In genomic region chr3:50323092-50323600, GRCh38 we compare ENCODE assay signal across 11 cellular contexts. TPM values are rescaled to one million over a fixed set of nuclear protein-coding genes. Genes with fewer than 3 reads are reported as not detected.
A peak's percentile ranks its signal among the peaks of the same experiment; 100 is the strongest.
DNase-seq lines count a peak whose midpoint lies in the region; ATAC-seq and TF ChIP-seq lines count a peak whose summit lies in the region.
"Had no signal": no experiment of that assay in that cellular context is flagged by ENCODE, and none has a peak within 500 bp of the region (broad histone marks: within the 10 kb centered on the region; RNA-seq: fewer than 3 reads in every experiment).

No MANE protein-coding gene starts in this region.

- no peak overlapping the region for H3K4me3 ChIP-seq in colonic mucosa
- no peak overlapping the region for H3K4me3 ChIP-seq in mesenchymal stem cell (ENCODE audit: insufficient read depth in 1 of 2, low read depth in 1 of 2, low read length in 2 of 2)
- no peak overlapping the region for H3K4me3 ChIP-seq in thyroid gland (replicated peaks in 1 of 3)

- H3K27ac Mint-ChIP-seq in activated CD8-positive, alpha-beta T cell treated with anti-CD3 and anti-CD28 coated beads, Interleukin-2, amount 10 ng/mL, durations not matched to agents 7 days and 5 days: peak overlapping the region; percentile 43
- no peak overlapping the region for H3K27ac Mint-ChIP-seq in activated CD8-positive, alpha-beta T cell treated with anti-CD3 and anti-CD28 coated beads for 36 hours

- CTCF ChIA-PET in activated CD8-positive, alpha-beta T cell treated with anti-CD3 and anti-CD28 coated beads, Interleukin-2, amount 10 ng/mL, durations not matched to agents 7 days and 5 days (lab: Charles Lee): interaction anchor here (1.1 to 7.4 kb wide), 5 partner anchors 8 to 89 kb away, joined by 4 to 113 read pairs (median 17); partner anchors contain the start of genes HYAL1, HYAL3 and NAA80
- CTCF ChIA-PET in activated CD8-positive, alpha-beta T cell treated with anti-CD3 and anti-CD28 coated beads for 36 hours (lab: Charles Lee): interaction anchor here (1.2 to 3.0 kb wide), 5 partner anchors 9 to 27 kb away, joined by 4 to 40 read pairs (median 8); partner anchors contain the start of genes CYB561D2, HYAL1 and NPRL2

- no peak overlapping the region for H2BK5ac ChIP-seq in mesenchymal stem cell (ENCODE audit: low read depth, low read length, poor library complexity, severe bottlenecking)

- intact Hi-C loops in activated CD8-positive, alpha-beta T cell treated with anti-CD3 and anti-CD28 coated beads for 36 hours (cut with micrococcal nuclease): no loop called here
- intact Hi-C loops in colonic mucosa (cut with DNase I): loop anchor here (10.0 kb wide), 1 partner anchor 48 kb away; the partner anchor contains the start of gene LSMEM2
- intact Hi-C loops in thyroid gland (cut with DNase I): no loop called here

- H3K27ac ChIP-seq in colonic mucosa: peak overlapping the region; percentile 81
- no peak overlapping the region for H3K27ac ChIP-seq in mesenchymal stem cell (ENCODE audit: low read length, poor library complexity, severe bottlenecking)
- H3K27ac ChIP-seq in thyroid gland: peak overlapping the region; percentile 44 to 98 (median 96)

- peak overlapping the region in 1 of 2 experiments; percentile 7 for H2BK12ac ChIP-seq in mesenchymal stem cell (ENCODE audit: low read length in 2 of 2)

- peaks cover 16% of the 10 kb centered on the region for H3K36me3 Mint-ChIP-seq in activated CD8-positive, alpha-beta T cell treated with anti-CD3 and anti-CD28 coated beads, Interleukin-2, amount 10 ng/mL, durations not matched to agents 7 days and 5 days (ENCODE audit: low read depth)
- peaks cover 3% of the 10 kb centered on the region for H3K36me3 Mint-ChIP-seq in activated CD8-positive, alpha-beta T cell treated with anti-CD3 and anti-CD28 coated beads for 36 hours (ENCODE audit: low read depth)

- H3K4me2 ChIP-seq in mesenchymal stem cell (ENCODE audit: low read length, poor library complexity, severe bottlenecking): no peak overlapping the region

- no peak overlapping the region for H3K18ac ChIP-seq in mesenchymal stem cell (ENCODE audit: low read depth in 1 of 2, low read length in 2 of 2)

- no peak overlapping the region for H3K14ac ChIP-seq in mesenchymal stem cell (ENCODE audit: low read length in 2 of 2)

- H3K36me3 ChIP-seq in colonic mucosa (no peaks in the 10 kb centered on the region), mesenchymal stem cell (ENCODE audit: control insufficient read depth in 1 of 2, insufficient read depth in 2 of 2, low read depth in 1 of 2, low read length in 2 of 2) (peaks cover 37 to 45% of the 10 kb centered on the region in 2 experiments), thyroid gland (peaks cover 7 to 9% of the 10 kb centered on the region in 2 donors)

- WGBS in mesenchymal stem cell: 42% methylated on average over 4 of the region's 4 CpGs
- WGBS in thyroid gland, 2 donors: 48% methylated on average over 4 of the region's 4 CpGs; no CpG with 5 or more reads in 1 of the 2 donors

- H3K9me3 ChIP-seq in colonic mucosa (no peaks in the 10 kb centered on the region), mesenchymal stem cell (ENCODE audit: control insufficient read depth, low read length) (no peaks in the 10 kb centered on the region), thyroid gland (no peaks in the 10 kb centered on the region)

- DNase-seq in activated CD8-positive, alpha-beta T cell treated with anti-CD3 and anti-CD28 coated beads, Interleukin-2, amount 10 ng/mL, durations not matched to agents 7 days and 5 days: peak; percentile 20
- DNase-seq in activated CD8-positive, alpha-beta T cell treated with anti-CD3 and anti-CD28 coated beads for 36 hours: no peak
- no peak for DNase-seq in colonic mucosa
- DNase-seq in mesenchymal stem cell: no peak
- DNase-seq in thyroid gland: no peak
- DNase-seq in DMS 273 (lab: John Stamatoyannopoulos, UW; ENCODE audit: unreplicated experiment): no peak
- no peak for DNase-seq in activated CD4-positive, CD25-positive, alpha-beta regulatory T cell treated with anti-CD3 and anti-CD28 coated beads, Interleukin-2, amount 50 U/mL, for 72 hours
- DNase-seq: activated CD8-positive, alpha-beta memory T cell treated with anti-CD3 and anti-CD28 coated beads, Interleukin-2, amount 50 U/mL, for 4 hours; Karpas-422; stimulated activated CD8-positive, alpha-beta memory T cell treated with anti-CD3 and anti-CD28 coated beads, Interleukin-4, amount 100 ng/mL, for 48 hours had no signal

- H3K4ac ChIP-seq in mesenchymal stem cell (ENCODE audit: low read depth in 1 of 2, low read length in 2 of 2): peak overlapping the region in 1 of 2 experiments; percentile 69

- no peak for TF ChIP-seq POLR2A in thyroid gland (IDR thresholded peaks at IDR 0.05)

- H3K27me3 ChIP-seq in colonic mucosa: no peaks in the 10 kb centered on the region
- H3K27me3 ChIP-seq in mesenchymal stem cell (ENCODE audit: control insufficient read depth in 1 of 2, insufficient read depth in 1 of 2, low read length in 2 of 2): no peaks in the 10 kb centered on the region
- H3K27me3 ChIP-seq in thyroid gland: no peaks in the 10 kb centered on the region

- no peak for ATAC-seq in activated CD8-positive, alpha-beta T cell treated with anti-CD3 and anti-CD28 coated beads, Interleukin-2, amount 10 ng/mL, durations not matched to agents 7 days and 5 days
- ATAC-seq in activated CD8-positive, alpha-beta T cell treated with anti-CD3 and anti-CD28 coated beads for 36 hours: no peak
- no peak for ATAC-seq in GM21717 (IDR thresholded peaks at IDR 0.05; ENCODE audit: unreplicated experiment)

- H4K8ac ChIP-seq in mesenchymal stem cell (ENCODE audit: low read length): peak overlapping the region; percentile 77

- POLR2A ChIA-PET in activated CD8-positive, alpha-beta T cell treated with anti-CD3 and anti-CD28 coated beads, Interleukin-2, amount 10 ng/mL, durations not matched to agents 7 days and 5 days (lab: Charles Lee): interaction anchor here (0.8 to 3.8 kb wide), 3 partner anchors 12 to 31 kb away, joined by 4 to 20 read pairs (median 4); partner anchors contain the start of gene IFRD2
- POLR2A ChIA-PET in activated CD8-positive, alpha-beta T cell treated with anti-CD3 and anti-CD28 coated beads for 36 hours (lab: Charles Lee): interaction anchor here (0.7 to 13.4 kb wide), 4 partner anchors 13 to 27 kb away, joined by 3 to 126 read pairs (median 4); partner anchors contain the start of genes CYB561D2, NPRL2 and RASSF1

- no peak overlapping the region for H2BK120ac ChIP-seq in mesenchymal stem cell (ENCODE audit: low read depth, low read length)

- no peak overlapping the region for H4K91ac ChIP-seq in mesenchymal stem cell (ENCODE audit: low read length)

- no peak overlapping the region for H3K4me3 Mint-ChIP-seq in activated CD8-positive, alpha-beta T cell treated with anti-CD3 and anti-CD28 coated beads, Interleukin-2, amount 10 ng/mL, durations not matched to agents 7 days and 5 days
- H3K4me3 Mint-ChIP-seq in activated CD8-positive, alpha-beta T cell treated with anti-CD3 and anti-CD28 coated beads for 36 hours: no peak overlapping the region

- peaks cover 44% of the 10 kb centered on the region for H3K4me1 Mint-ChIP-seq in activated CD8-positive, alpha-beta T cell treated with anti-CD3 and anti-CD28 coated beads, Interleukin-2, amount 10 ng/mL, durations not matched to agents 7 days and 5 days (ENCODE audit: low read depth)
- peaks cover 36% of the 10 kb centered on the region for H3K4me1 Mint-ChIP-seq in activated CD8-positive, alpha-beta T cell treated with anti-CD3 and anti-CD28 coated beads for 36 hours (ENCODE audit: low read depth)

- no peak overlapping the region for H2BK15ac ChIP-seq in mesenchymal stem cell (ENCODE audit: low read depth, poor library complexity, severe bottlenecking)

- no peak overlapping the region for H2AFZ ChIP-seq in mesenchymal stem cell (ENCODE audit: low read depth, low read length)

- H3K9ac ChIP-seq in colonic mucosa (ENCODE audit: low read depth in 2 of 2, low read length in 2 of 2) (peak overlapping the region in 1 of 2 donors; percentile 91), mesenchymal stem cell (ENCODE audit: low read length) (peak overlapping the region; percentile 99)

- no peak overlapping the region for H3K23ac ChIP-seq in mesenchymal stem cell (ENCODE audit: low read length in 2 of 2)

- H3K27me3 Mint-ChIP-seq in activated CD8-positive, alpha-beta T cell treated with anti-CD3 and anti-CD28 coated beads, Interleukin-2, amount 10 ng/mL, durations not matched to agents 7 days and 5 days (ENCODE audit: low read depth): no peaks in the 10 kb centered on the region
- H3K27me3 Mint-ChIP-seq in activated CD8-positive, alpha-beta T cell treated with anti-CD3 and anti-CD28 coated beads for 36 hours: no peaks in the 10 kb centered on the region

- peaks cover 33% of the 10 kb centered on the region for H3K79me1 ChIP-seq in mesenchymal stem cell (replicated peaks; ENCODE audit: low read length, poor library complexity, severe bottlenecking)

- no peaks in the 10 kb centered on the region for H3K9me3 Mint-ChIP-seq in activated CD8-positive, alpha-beta T cell treated with anti-CD3 and anti-CD28 coated beads, Interleukin-2, amount 10 ng/mL, durations not matched to agents 7 days and 5 days (ENCODE audit: insufficient read depth)
- H3K9me3 Mint-ChIP-seq in activated CD8-positive, alpha-beta T cell treated with anti-CD3 and anti-CD28 coated beads for 36 hours: no peaks in the 10 kb centered on the region

- H2AK5ac ChIP-seq in mesenchymal stem cell (ENCODE audit: low read length, severe bottlenecking): no peak overlapping the region

- H3K4me1 ChIP-seq in colonic mucosa: peaks cover 28% of the 10 kb centered on the region
- H3K4me1 ChIP-seq in mesenchymal stem cell (ENCODE audit: control insufficient read depth, insufficient read depth, low read depth, low read length): peaks cover 44% of the 10 kb centered on the region
- H3K4me1 ChIP-seq in thyroid gland: peaks cover 32 to 54% of the 10 kb centered on the region in 2 donors

- TF ChIP-seq CTCF in activated CD8-positive, alpha-beta T cell treated with anti-CD3 and anti-CD28 coated beads for 36 hours (IDR thresholded peaks at IDR 0.05): no peak
- TF ChIP-seq CTCF in colonic mucosa (IDR thresholded peaks at IDR 0.05) (no peak), thyroid gland (IDR thresholded peaks at IDR 0.05) (no peak)

RNA-seq across cellular contexts. Expression of gene HYAL2, which starts 0.6 kb away (rescaled TPM):
- total RNA-seq in activated CD8-positive, alpha-beta T cell treated with anti-CD3 and anti-CD28 coated beads, Interleukin-2, amount 10 ng/mL, durations not matched to agents 7 days and 5 days: 1 to 10 TPM; 6.5 to 6.8 TPM
- 1 to 10 TPM; 3.9 to 4.1 TPM for total RNA-seq in activated CD8-positive, alpha-beta T cell treated with anti-CD3 and anti-CD28 coated beads for 36 hours
- total RNA-seq in colonic mucosa: 10 to 100 TPM; 31.3 to 37.1 TPM
- 40.1 TPM for polyA plus RNA-seq in mesenchymal stem cell (2013, experiment 1 of 2)
- 39.5 TPM for polyA plus RNA-seq in mesenchymal stem cell (2013, experiment 2 of 2)
- total RNA-seq in thyroid gland: 100 to 1,000 TPM; 133 to 206 (median 158) TPM

RNA-seq across cellular contexts. Expression of gene TUSC2, which starts 4.9 kb away (rescaled TPM):
- total RNA-seq in activated CD8-positive, alpha-beta T cell treated with anti-CD3 and anti-CD28 coated beads, Interleukin-2, amount 10 ng/mL, durations not matched to agents 7 days and 5 days: 10 to 100 TPM; 18.5 to 20.8 TPM
- 10 to 100 TPM; 16.7 to 19.5 TPM for total RNA-seq in activated CD8-positive, alpha-beta T cell treated with anti-CD3 and anti-CD28 coated beads for 36 hours
- total RNA-seq in colonic mucosa (10 to 100 TPM; 26.1 to 39.5 TPM), thyroid gland (10 to 100 TPM; 28.7 to 63.7 (median 42.3) TPM)
- 23.7 TPM for polyA plus RNA-seq in mesenchymal stem cell (2013, experiment 1 of 2)
- polyA plus RNA-seq in mesenchymal stem cell (2013, experiment 2 of 2): 23.1 TPM

RNA-seq across cellular contexts. Expression of gene RASSF1, which starts 17.5 kb away (rescaled TPM):
- total RNA-seq in activated CD8-positive, alpha-beta T cell treated with anti-CD3 and anti-CD28 coated beads, Interleukin-2, amount 10 ng/mL, durations not matched to agents 7 days and 5 days: 100 to 1,000 TPM; 172 to 174 TPM
- total RNA-seq in activated CD8-positive, alpha-beta T cell treated with anti-CD3 and anti-CD28 coated beads for 36 hours: 10 to 100 TPM; 75.8 to 76.5 TPM
- total RNA-seq in colonic mucosa (10 to 100 TPM; 20.6 to 28.2 TPM), thyroid gland (10 to 100 TPM; 18.9 to 42.6 (median 24.8) TPM)
- 12.3 TPM for polyA plus RNA-seq in mesenchymal stem cell (2013, experiment 1 of 2)
- 12.4 TPM for polyA plus RNA-seq in mesenchymal stem cell (2013, experiment 2 of 2)

RNA-seq across cellular contexts. Expression of gene HYAL1, which starts 19.8 kb away (rescaled TPM):
- total RNA-seq in activated CD8-positive, alpha-beta T cell treated with anti-CD3 and anti-CD28 coated beads, Interleukin-2, amount 10 ng/mL, durations not matched to agents 7 days and 5 days: under 1 TPM in 1 of 2 experiments, not detected in 1; 0.16 TPM
- total RNA-seq in activated CD8-positive, alpha-beta T cell treated with anti-CD3 and anti-CD28 coated beads for 36 hours: not detected
- total RNA-seq in colonic mucosa: 10 to 100 TPM in 1 of 2 donors, 1 to 10 TPM in 1; 9.0 to 15.2 TPM
- polyA plus RNA-seq in mesenchymal stem cell (2013, experiment 1 of 2): 0.15 TPM
- 0.11 TPM for polyA plus RNA-seq in mesenchymal stem cell (2013, experiment 2 of 2)
- total RNA-seq in thyroid gland: 10 to 100 TPM in 2 of 4 donors, 1 to 10 TPM in 2; 5.8 to 13.8 (median 9.7) TPM

RNA-seq across cellular contexts. Expression of gene ZMYND10, which starts 22.4 kb away (rescaled TPM):
- 1 to 10 TPM; 5.0 to 5.1 TPM for total RNA-seq in activated CD8-positive, alpha-beta T cell treated with anti-CD3 and anti-CD28 coated beads, Interleukin-2, amount 10 ng/mL, durations not matched to agents 7 days and 5 days
- total RNA-seq in activated CD8-positive, alpha-beta T cell treated with anti-CD3 and anti-CD28 coated beads for 36 hours: 1 to 10 TPM; 1.5 to 2.6 TPM
- 1 to 10 TPM in 1 of 2 donors, under 1 TPM in 1; 0.37 to 1.5 TPM for total RNA-seq in colonic mucosa
- polyA plus RNA-seq in mesenchymal stem cell (2013, experiment 1 of 2): 0.48 TPM
- 0.79 TPM for polyA plus RNA-seq in mesenchymal stem cell (2013, experiment 2 of 2)
- 1 to 10 TPM; 3.6 to 8.1 (median 4.4) TPM for total RNA-seq in thyroid gland

Comparison
In these comparisons a context has a peak if more than half of its experiments do, and no peak if none do; other contexts are left out.
1. RNA of gene HYAL2, which starts 0.6 kb away (total RNA-seq): 133 to 206 TPM in thyroid gland and 31.3 to 37.1 TPM in colonic mucosa; 6.5 to 6.8 TPM in activated CD8-positive, alpha-beta T cell treated with anti-CD3 and anti-CD28 coated beads, Interleukin-2, amount 10 ng/mL, durations not matched to agents 7 days and 5 days and 3.9 to 4.1 TPM in activated CD8-positive, alpha-beta T cell treated with anti-CD3 and anti-CD28 coated beads for 36 hours; every median in the first group is over 4 times any median in the second.